ENCODE assay signal across 21 cellular contexts in the genomic region with DNA sequence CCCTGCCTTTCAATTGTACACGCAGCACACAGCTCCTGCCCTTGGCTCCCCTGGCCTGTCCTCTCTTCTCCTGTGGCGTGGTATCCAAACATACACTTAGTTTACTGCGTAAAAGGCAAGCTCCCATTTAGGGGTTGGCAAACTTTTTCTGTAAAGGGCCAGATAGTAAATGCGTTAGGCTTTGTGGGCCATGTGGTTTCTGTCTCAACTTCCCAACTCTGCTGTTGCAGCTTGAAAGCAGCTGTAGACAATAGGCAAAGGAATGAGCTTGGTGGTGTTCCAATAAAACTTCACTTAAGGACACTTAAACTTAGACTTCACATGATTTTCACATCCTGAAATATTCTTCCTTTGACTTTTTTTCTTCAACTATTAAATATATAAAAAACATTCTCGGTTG.
DNase-seq lines count a peak whose midpoint lies in the region; ATAC-seq and TF ChIP-seq lines count a peak whose summit lies in the region.
"Had no signal": no experiment of that assay in that cellular context is flagged by ENCODE, and none has a peak within 500 bp of the region (broad histone marks: within the 10 kb centered on the region; RNA-seq: fewer than 3 reads in every experiment).

No MANE protein-coding gene starts in this region.

- no peaks in the 10 kb centered on the region for H3K36me3 ChIP-seq in rectal smooth muscle tissue (ENCODE audit: control insufficient read depth, insufficient read depth, low read length)
- H3K36me3 ChIP-seq: neutrophil, WERI-Rb-1 had no signal

- peaks cover 19% of the 10 kb centered on the region for H3K4me1 ChIP-seq in rectal smooth muscle tissue (ENCODE audit: control insufficient read depth, insufficient read depth, low read length)

- H3K4me3 ChIP-seq in HFF-Myc (replicated peaks; ENCODE audit: low read depth, low read length) (no peak overlapping the region), fibroblast of villous mesenchyme (ENCODE audit: low read depth, low read length) (no peak overlapping the region), rectal smooth muscle tissue (ENCODE audit: low read length) (no peak overlapping the region)
- H3K4me3 ChIP-seq: SK-N-MC had no signal

- DNase-seq in HFF-Myc (ENCODE audit: extremely low read depth, low read depth) (peak; percentile 29), fibroblast of villous mesenchyme (ENCODE audit: low read depth) (peak; percentile 82), OCI-M1 (lab: John Stamatoyannopoulos, UW) (no peak), DMS114 treated with DMSO at 0.1 percent for 48 hours (lab: John Stamatoyannopoulos, UW; ENCODE audit: unreplicated experiment) (no peak)
- DNase-seq: activated CD4-positive, alpha-beta T cell treated with anti-CD3 and anti-CD28 coated beads, Interleukin-2, amount 50 U/mL, for 1 hour; C1 segment of cervical spinal cord; dermis blood vessel endothelial cell; DND-41; hypothalamus; NCI-H2081; NCI-H345; NCI-H748 treated with DMSO at 0.1 percent for 48 hours; WERI-Rb-1 had no signal

- peak overlapping the region; percentile 69 for H3K27ac ChIP-seq in rectal smooth muscle tissue (ENCODE audit: low read depth, low read length)
- H3K27ac ChIP-seq: neutrophil, SK-N-MC, WERI-Rb-1 had no signal

- ATAC-seq in SK-N-SH treated with all-trans-retinoic acid at 6 μM for 48 hours (peak; percentile 79), HG02938 (IDR thresholded peaks at IDR 0.05; ENCODE audit: unreplicated experiment) (no peak), GM21528 (IDR thresholded peaks at IDR 0.05; ENCODE audit: low FRiP score, unreplicated experiment) (no peak)
- ATAC-seq: HepG2; stimulated activated memory B cell treated with anti-CD40 and anti-IgM and Interleukin-4, amounts not matched to agents 10 μg/mL and 1 μg/mL and 100 μg/mL, for 72 hours had no signal

- no peak overlapping the region for H3K9ac ChIP-seq in rectal smooth muscle tissue (ENCODE audit: low read length)

- no peak for TF ChIP-seq CTCF in HFF-Myc (IDR thresholded peaks at IDR 0.05; ENCODE audit: low read depth, low read length, missing control alignments)
- no peak for TF ChIP-seq CTCF in fibroblast of villous mesenchyme (IDR thresholded peaks at IDR 0.05; ENCODE audit: insufficient read depth, low read depth, low read length)

- no peaks in the 10 kb centered on the region for H3K27me3 ChIP-seq in rectal smooth muscle tissue (ENCODE audit: control insufficient read depth, insufficient read depth, low read length)
- H3K27me3 ChIP-seq: neutrophil had no signal

TF ChIP-seq in SK-N-SH treated with all-trans-retinoic acid at 6 μM for 48 hours, 23 proteins besides CTCF, POLR2A, EP300 and RAD21:
- TF ChIP-seq ESRRG (CRISPR knock-in tag; IDR thresholded peaks at IDR 0.05) (no peak), TOX (CRISPR knock-in tag; IDR thresholded peaks at IDR 0.05; ENCODE audit: borderline replicate concordance) (0 out of 2 replicates have a peak, but pooled peaks have one; percentile 19), ISL1 (CRISPR knock-in tag; IDR thresholded peaks at IDR 0.05) (peak; percentile 89)

Comparison
In these comparisons a context has a peak if more than half of its experiments do, and no peak if none do; other contexts are left out.
1. DNase-seq: peak in HFF-Myc (single experiment) and fibroblast of villous mesenchyme (single experiment); none in OCI-M1 (single experiment) and DMS114 treated with DMSO at 0.1 percent for 48 hours (single experiment).